In genomic region chr9:6944093-6944551, GRCh38 we compare ENCODE assay signal across 12 cellular contexts.
DNase-seq lines count a peak whose midpoint lies in the region; ATAC-seq and TF ChIP-seq lines count a peak whose summit lies in the region.
"Had no signal": no experiment of that assay in that cellular context is flagged by ENCODE, and none has a peak within 500 bp of the region (broad histone marks: within the 10 kb centered on the region; RNA-seq: fewer than 3 reads in every experiment).

No MANE protein-coding gene starts in this region.

- H3K4me1 ChIP-seq in Loucy (ENCODE audit: insufficient read depth, low read length, poor library complexity, severe bottlenecking) (peaks cover 5% of the 10 kb centered on the region), mesendoderm (ENCODE audit: control insufficient read depth, low read depth, low read length) (no peaks in the 10 kb centered on the region)

- no peak for ATAC-seq in GM18505 (IDR thresholded peaks at IDR 0.05; ENCODE audit: unreplicated experiment)

- no peak overlapping the region for H3K4ac ChIP-seq in mesendoderm (ENCODE audit: low read depth, low read length)

- DNase-seq in D341Med (ENCODE audit: low spot score) (peak; percentile 63), SW480 (ENCODE audit: low spot score) (peak; percentile 45), iris pigment epithelial cell (ENCODE audit: low read depth) (peak; percentile 78), mesendoderm (no peak), GM19238 (ENCODE audit: insufficient read length, low spot score) (no peak)
- DNase-seq in activated CD4-positive, alpha-beta T cell treated with anti-CD3 and anti-CD28 coated beads for 4 hours: no peak
- DNase-seq: immature natural killer cell, NCI-H1436, transverse colon, WERI-Rb-1 had no signal

- H2BK5ac ChIP-seq in mesendoderm (ENCODE audit: low read length): no peak overlapping the region

- H3K23ac ChIP-seq in mesendoderm (ENCODE audit: low read length): no peak overlapping the region

- H3K4me3 ChIP-seq in Loucy (ENCODE audit: low read length, poor library complexity, severe bottlenecking): no peak overlapping the region
- no peak overlapping the region for H3K4me3 ChIP-seq in mesendoderm (ENCODE audit: low read length)
- H3K4me3 ChIP-seq: transverse colon had no signal

- H2AK5ac ChIP-seq in mesendoderm (ENCODE audit: low read length): no peak overlapping the region

- H3K27ac ChIP-seq in mesendoderm (ENCODE audit: low read depth, low read length): no peak overlapping the region
- H3K27ac ChIP-seq: transverse colon, WERI-Rb-1 had no signal

- H2AFZ ChIP-seq in Loucy (ENCODE audit: low read length): no peak overlapping the region

- no peaks in the 10 kb centered on the region for H3K79me1 ChIP-seq in mesendoderm (ENCODE audit: low read length)

- no peak overlapping the region for H2BK15ac ChIP-seq in mesendoderm (replicated peaks; ENCODE audit: low read depth)

- WGBS in mesendoderm (ENCODE audit: extremely low coverage, insufficient coverage, low lambda C conversion rate): 100% methylated on average over 1 of the region's 1 CpG

- no peak overlapping the region for H3K4me2 ChIP-seq in Loucy (ENCODE audit: low read depth, low read length, poor library complexity, severe bottlenecking)
- no peak overlapping the region for H3K4me2 ChIP-seq in mesendoderm (ENCODE audit: low read length)

- peaks cover 5% of the 10 kb centered on the region; the same call in 1 of the 2 replicates for H3K36me3 ChIP-seq in Loucy (ENCODE audit: insufficient read depth, low read length)
- no peaks in the 10 kb centered on the region for H3K36me3 ChIP-seq in mesendoderm (ENCODE audit: control insufficient read depth, insufficient read depth, low read length)
- H3K36me3 ChIP-seq: transverse colon, WERI-Rb-1 had no signal

- H3K79me2 ChIP-seq in Loucy (ENCODE audit: insufficient read depth, low read length) (no peaks in the 10 kb centered on the region), mesendoderm (ENCODE audit: control insufficient read depth, insufficient read depth, low read length) (no peaks in the 10 kb centered on the region)

- H4K5ac ChIP-seq in mesendoderm (ENCODE audit: low read length): no peak overlapping the region

- H3K27me3 ChIP-seq in Loucy (ENCODE audit: insufficient read depth, low read length, poor library complexity, severe bottlenecking) (no peaks in the 10 kb centered on the region), mesendoderm (ENCODE audit: insufficient read depth, low read length, poor library complexity) (no peaks in the 10 kb centered on the region)
- H3K27me3 ChIP-seq: transverse colon had no signal

- no peak overlapping the region for H3K18ac ChIP-seq in mesendoderm (ENCODE audit: low read length)

- no peak overlapping the region for H3K56ac ChIP-seq in mesendoderm (ENCODE audit: low read length)

- H3K9ac ChIP-seq in Loucy (ENCODE audit: low read depth, low read length, poor library complexity, severe bottlenecking) (no peak overlapping the region), mesendoderm (ENCODE audit: low read length) (no peak overlapping the region)

- no peak overlapping the region for H4K8ac ChIP-seq in mesendoderm (ENCODE audit: low read depth, low read length)

- no peaks in the 10 kb centered on the region for H3K9me2 ChIP-seq in Loucy (replicated peaks; ENCODE audit: low read depth, low read length)

- no peak overlapping the region for H2BK120ac ChIP-seq in mesendoderm (ENCODE audit: low read depth, low read length)

- TF ChIP-seq CTCF in Loucy (conservative IDR thresholded peaks at IDR 0.05; ENCODE audit: low read length): peak; percentile 49; the same call in 1 of the 2 replicates

- H4K20me1 ChIP-seq in Loucy (ENCODE audit: insufficient read depth, low read length, poor library complexity, severe bottlenecking): no peaks in the 10 kb centered on the region

- H3K9me3 ChIP-seq in Loucy (ENCODE audit: insufficient read depth, low read depth, low read length): no peaks in the 10 kb centered on the region
- H3K9me3 ChIP-seq: transverse colon had no signal

- no peaks in the 10 kb centered on the region for H3F3A ChIP-seq in Loucy (ENCODE audit: low read depth)

- no peak for TF ChIP-seq POLR2A in GM18505 (IDR thresholded peaks at IDR 0.05; ENCODE audit: borderline replicate concordance, extremely low read depth, insufficient read depth, insufficient read length)

Comparison
In these comparisons a context has a peak if more than half of its experiments do, and no peak if none do; other contexts are left out.
1. DNase-seq: peak in D341Med (single experiment), SW480 (single experiment) and iris pigment epithelial cell (single experiment); none in activated CD4-positive, alpha-beta T cell treated with anti-CD3 and anti-CD28 coated beads for 4 hours (0 of 2), mesendoderm (single experiment) and GM19238 (single experiment).